In genomic region chr1:199042193-199042592, GRCh38 we compare ENCODE assay signal across 15 cellular contexts.
DNase-seq lines count a peak whose midpoint lies in the region; ATAC-seq, FAIRE-seq and TF ChIP-seq lines count a peak whose summit lies in the region.
"Had no signal": no experiment of that assay in that cellular context is flagged by ENCODE, and none has a peak within 500 bp of the region (broad histone marks: within the 10 kb centered on the region; RNA-seq: fewer than 3 reads in every experiment).

No MANE protein-coding gene starts in this region.

- no peak for TF ChIP-seq CTCF in HepG2 (CRISPR knock-in tag; IDR thresholded peaks at IDR 0.05)
- TF ChIP-seq CTCF in right lobe of liver (IDR thresholded peaks at IDR 0.05): no peak
- no peak for TF ChIP-seq CTCF in Loucy (conservative IDR thresholded peaks at IDR 0.05; ENCODE audit: low read length)
- no peak for TF ChIP-seq CTCF in SU-DHL-6 (IDR thresholded peaks at IDR 0.05; ENCODE audit: insufficient read depth, low read length, poor library complexity, severe bottlenecking)

- FAIRE-seq in HepG2 (lab: Jason Lieb, UNC): no peak

- no peak overlapping the region for H3K27ac ChIP-seq in HepG2 (ENCODE audit: extremely low read length, insufficient read depth, low read length)
- no peak overlapping the region for H3K27ac ChIP-seq in right lobe of liver
- peak overlapping the region; percentile 99 for H3K27ac ChIP-seq in SU-DHL-6 (ENCODE audit: low read depth, low read length)

- POLR2A ChIA-PET in HepG2 (lab: Yijun Ruan, JAX): no interaction called here

- no peak for TF ChIP-seq RAD21 in HepG2 (CRISPR knock-in tag; IDR thresholded peaks at IDR 0.05)

- intact Hi-C loops in HepG2 (cut with micrococcal nuclease; ENCODE audit: unreplicated experiment) (no loop called here), right lobe of liver (cut with DNase I) (no loop called here)

- 0% methylated on average over 1 of the region's 1 CpG for WGBS in HepG2 (ENCODE audit: low lambda C conversion rate)
- 35% methylated on average over 1 of the region's 1 CpG for WGBS in right lobe of liver (ENCODE audit: insufficient coverage, low coverage, low lambda C conversion rate, missing lambda C conversion rate)

- H3K9ac ChIP-seq in HepG2 (ENCODE audit: insufficient read depth, low read depth, low read length) (no peak overlapping the region), Loucy (ENCODE audit: low read depth, low read length, poor library complexity, severe bottlenecking) (peak overlapping the region; percentile 87), SU-DHL-6 (ENCODE audit: low read length) (peak overlapping the region; percentile 42)

- H2AFZ ChIP-seq in HepG2 (ENCODE audit: low read length) (no peak overlapping the region), Loucy (ENCODE audit: low read length) (no peak overlapping the region), SU-DHL-6 (ENCODE audit: low read depth, low read length, severe bottlenecking) (no peak overlapping the region)

- H3K79me2 ChIP-seq in HepG2 (ENCODE audit: insufficient read depth, low read length) (no peaks in the 10 kb centered on the region), Loucy (ENCODE audit: insufficient read depth, low read length) (peaks cover 81% of the 10 kb centered on the region), SU-DHL-6 (ENCODE audit: insufficient read depth, low read length) (no peaks in the 10 kb centered on the region)

- H3K4me2 ChIP-seq in HepG2 (ENCODE audit: low read depth, low read length) (no peak overlapping the region), Loucy (ENCODE audit: low read depth, low read length, poor library complexity, severe bottlenecking) (peak overlapping the region; percentile 81), SU-DHL-6 (ENCODE audit: low read depth, low read length, poor library complexity, severe bottlenecking) (peak overlapping the region; percentile 94)

- H3K9me3 ChIP-seq in HepG2 (ENCODE audit: low read length): no peaks in the 10 kb centered on the region
- no peaks in the 10 kb centered on the region for H3K9me3 ChIP-seq in right lobe of liver
- no peaks in the 10 kb centered on the region for H3K9me3 ChIP-seq in Loucy (ENCODE audit: insufficient read depth, low read depth, low read length)
- H3K9me3 ChIP-seq in SU-DHL-6 (ENCODE audit: insufficient read depth, low read length): no peaks in the 10 kb centered on the region

- H3K36me3 ChIP-seq in HepG2 (replicated peaks in 1 of 2; ENCODE audit: control insufficient read depth in 1 of 2, insufficient read depth in 2 of 2, low read length in 2 of 2) (no peaks in the 10 kb centered on the region), right lobe of liver (no peaks in the 10 kb centered on the region), Loucy (ENCODE audit: insufficient read depth, low read length) (no peaks in the 10 kb centered on the region), SU-DHL-6 (ENCODE audit: low read length) (no peaks in the 10 kb centered on the region; the same call in 1 of the 2 replicates)

- no peak for DNase-seq in HepG2 (ENCODE audit: low spot score)
- DNase-seq in right lobe of liver: no peak
- no peak for DNase-seq in NCI-H187 treated with DMSO at 0.1 percent for 48 hours (lab: John Stamatoyannopoulos, UW)
- DNase-seq: Calu3; CD4-positive, alpha-beta T cell; DMS79; HCEC 1CT; NCI-H1092 treated with DMSO at 0.1 percent for 48 hours; NCI-H1694; NCI-H446; SHP77 treated with DMSO at 0.1 percent for 48 hours had no signal

- ATAC-seq in HepG2: no peak
- ATAC-seq in right lobe of liver: no peak
- no peak for ATAC-seq in HG03457 (IDR thresholded peaks at IDR 0.05; ENCODE audit: unreplicated experiment)
- ATAC-seq in HG02840 (IDR thresholded peaks at IDR 0.05; ENCODE audit: low FRiP score, unreplicated experiment): no peak

- H3K4me1 ChIP-seq in HepG2 (ENCODE audit: insufficient read depth, low read length): no peaks in the 10 kb centered on the region
- no peaks in the 10 kb centered on the region for H3K4me1 ChIP-seq in right lobe of liver
- peaks cover 81% of the 10 kb centered on the region for H3K4me1 ChIP-seq in Loucy (ENCODE audit: insufficient read depth, low read length, poor library complexity, severe bottlenecking)

- no peaks in the 10 kb centered on the region for H3K27me3 ChIP-seq in HepG2 (ENCODE audit: control insufficient read depth in 1 of 2, insufficient read depth in 2 of 2, low read length in 2 of 2)
- no peaks in the 10 kb centered on the region for H3K27me3 ChIP-seq in right lobe of liver
- no peaks in the 10 kb centered on the region for H3K27me3 ChIP-seq in Loucy (ENCODE audit: insufficient read depth, low read length, poor library complexity, severe bottlenecking)
- no peaks in the 10 kb centered on the region for H3K27me3 ChIP-seq in SU-DHL-6 (ENCODE audit: low read length)

- TF ChIP-seq POLR2A in HepG2 (IDR thresholded peaks at IDR 0.05; ENCODE audit: insufficient read depth in 1 of 2, low read depth in 2 of 2, low read length in 2 of 2) (no peak), right lobe of liver (IDR thresholded peaks at IDR 0.05) (no peak)

- CTCF ChIA-PET in HepG2 (lab: Yijun Ruan, JAX; ENCODE audit: low intra/inter-chr PET ratio, low total read pairs): no interaction called here

- H3F3A ChIP-seq in Loucy (ENCODE audit: low read depth) (peaks cover 16% of the 10 kb centered on the region), SU-DHL-6 (ENCODE audit: insufficient read depth) (peaks cover 21% of the 10 kb centered on the region)

- TF ChIP-seq EP300 in HepG2 (IDR thresholded peaks at IDR 0.05; ENCODE audit: low read depth in 2 of 2, low read length in 2 of 2) (no peak), HepG2 (CRISPR knock-in tag; IDR thresholded peaks at IDR 0.05; ENCODE audit: borderline replicate concordance) (no peak)

- H3K9me2 ChIP-seq in Loucy (replicated peaks; ENCODE audit: low read depth, low read length) (no peaks in the 10 kb centered on the region), SU-DHL-6 (replicated peaks; ENCODE audit: insufficient read depth, low read length) (no peaks in the 10 kb centered on the region)

- in situ Hi-C loops in HepG2 (cut with HindIII; ENCODE audit: extremely low pct_ligation_motif_present, low pct_unique_long_range_greater_than_20kb): no loop called here

- H4K20me1 ChIP-seq in HepG2 (ENCODE audit: insufficient read depth, low read length) (no peaks in the 10 kb centered on the region), Loucy (ENCODE audit: insufficient read depth, low read length, poor library complexity, severe bottlenecking) (no peaks in the 10 kb centered on the region), SU-DHL-6 (ENCODE audit: low read depth, low read length) (no peaks in the 10 kb centered on the region)

- no peak overlapping the region for H3K4me3 ChIP-seq in HepG2 (replicated peaks in 1 of 3; ENCODE audit: insufficient read depth in 1 of 3, low read depth in 2 of 3, low read length in 3 of 3)
- no peak overlapping the region for H3K4me3 ChIP-seq in right lobe of liver
- H3K4me3 ChIP-seq in Loucy (ENCODE audit: low read length, poor library complexity, severe bottlenecking): peak overlapping the region; percentile 63
- H3K4me3 ChIP-seq in SU-DHL-6 (ENCODE audit: insufficient read depth, low read length, poor library complexity, severe bottlenecking): peak overlapping the region; percentile 35

- BruUV-seq in HepG2 (replicated peaks; lab: Mats Ljungman, UMichigan): no TSS peak

TF ChIP-seq in HepG2, 621 proteins besides CTCF, POLR2A, EP300 and RAD21:
- TF ChIP-seq CEBPB (IDR thresholded peaks at IDR 0.05; ENCODE audit: borderline replicate concordance, low read depth, low read length): peak; percentile 10; the same call in 1 of the 2 replicates
- TF ChIP-seq NR0B2 (CRISPR knock-in tag; IDR thresholded peaks at IDR 0.05): no peak
- no peak for TF ChIP-seq USF2 (IDR thresholded peaks at IDR 0.05; ENCODE audit: low read depth, low read length)
- TF ChIP-seq USF2 (CRISPR knock-in tag; IDR thresholded peaks at IDR 0.05; ENCODE audit: borderline replicate concordance): no peak

Comparison
In these comparisons a context has a peak if more than half of its experiments do, and no peak if none do; other contexts are left out.
1. H3K4me3 ChIP-seq: peak in Loucy (single experiment) and SU-DHL-6 (single experiment); none in HepG2 (0 of 3) and right lobe of liver (0 of 3).